ENCODE assay signal across 9 cellular contexts in genomic region chr19:45952691-45953505, GRCh38. TPM values are rescaled to one million over a fixed set of nuclear protein-coding genes. Genes with fewer than 3 reads are reported as not detected.
DNase-seq lines count a peak whose midpoint lies in the region; ATAC-seq and TF ChIP-seq lines count a peak whose summit lies in the region.
"Had no signal": no experiment of that assay in that cellular context is flagged by ENCODE, and none has a peak within 500 bp of the region (broad histone marks: within the 10 kb centered on the region; RNA-seq: fewer than 3 reads in every experiment).

No MANE protein-coding gene starts in this region.

- no peak for TF ChIP-seq CTCF in ascending aorta (IDR thresholded peaks at IDR 0.05)

- no peaks in the 10 kb centered on the region for H3K9me3 Mint-ChIP-seq in activated T-cell treated with anti-CD3 and anti-CD28 coated beads, Interleukin-2, amount 50 U/mL, for 24 hours

- peaks cover 12% of the 10 kb centered on the region for H3K4me1 Mint-ChIP-seq in activated T-cell treated with anti-CD3 and anti-CD28 coated beads, Interleukin-2, amount 50 U/mL, for 24 hours (ENCODE audit: low read depth)

- peaks cover 4% of the 10 kb centered on the region for H3K27me3 ChIP-seq in ascending aorta
- H3K27me3 ChIP-seq: uterus had no signal

- no peaks in the 10 kb centered on the region for H3K36me3 Mint-ChIP-seq in activated T-cell treated with anti-CD3 and anti-CD28 coated beads, Interleukin-2, amount 50 U/mL, for 24 hours (ENCODE audit: low read depth)

- H3K27ac Mint-ChIP-seq in activated T-cell treated with anti-CD3 and anti-CD28 coated beads, Interleukin-2, amount 50 U/mL, for 24 hours = peak overlapping the region; percentile 24

- no peak overlapping the region for H3K4me3 ChIP-seq in ascending aorta
- H3K4me3 ChIP-seq: uterus had no signal

- no peak for ATAC-seq in GM18873 (IDR thresholded peaks at IDR 0.05; ENCODE audit: low FRiP score, unreplicated experiment)
- ATAC-seq in GM18520 (IDR thresholded peaks at IDR 0.05; ENCODE audit: unreplicated experiment) = no peak

- peaks cover 51% of the 10 kb centered on the region for H3K27me3 Mint-ChIP-seq in activated T-cell treated with anti-CD3 and anti-CD28 coated beads, Interleukin-2, amount 50 U/mL, for 24 hours

- peak overlapping the region; percentile 71 for H3K4me3 Mint-ChIP-seq in activated T-cell treated with anti-CD3 and anti-CD28 coated beads, Interleukin-2, amount 50 U/mL, for 24 hours

- H3K36me3 ChIP-seq in ES-I3 (ENCODE audit: insufficient read depth, low read length) (no peaks in the 10 kb centered on the region), ascending aorta (no peaks in the 10 kb centered on the region)
- H3K36me3 ChIP-seq: uterus had no signal

- H3K9me3 ChIP-seq in ES-I3 (ENCODE audit: control insufficient read depth, insufficient read depth, low read length) (no peaks in the 10 kb centered on the region), ascending aorta (no peaks in the 10 kb centered on the region)
- H3K9me3 ChIP-seq: uterus had no signal

- H3K27ac ChIP-seq in ascending aorta = no peak overlapping the region
- H3K27ac ChIP-seq: uterus had no signal

- intact Hi-C loops in ascending aorta (cut with DNase I) = no loop called here

- DNase-seq in NCI-H1930 (lab: John Stamatoyannopoulos, UW) (peak; percentile 87 to 93), germinal center (ENCODE audit: low spot score) (peak; percentile 57), renal cortical epithelial cell (ENCODE audit: low read depth) (peak; percentile 22), ascending aorta (ENCODE audit: low spot score in 2 of 2) (no peak)
- peak; percentile 65 for DNase-seq in activated T-cell treated with anti-CD3 and anti-CD28 coated beads, Interleukin-2, amount 50 U/mL, for 24 hours

- H3K4me1 ChIP-seq in ES-I3 (ENCODE audit: insufficient read depth, low read length) = peaks cover 20% of the 10 kb centered on the region; the same call in 1 of the 2 replicates
- peaks cover 0 to 3% of the 10 kb centered on the region in 2 donors for H3K4me1 ChIP-seq in ascending aorta
- H3K4me1 ChIP-seq: uterus had no signal

- peak overlapping the region; percentile 55; the same call in 1 of the 2 replicates for H3K9ac ChIP-seq in ES-I3 (ENCODE audit: low read depth, low read length)

RNA-seq across cellular contexts. Expression of gene NOVA2, which starts 20.8 kb away (rescaled TPM):
- total RNA-seq in renal cortical epithelial cell = under 0.01 TPM in 1 of 2 replicates, not detected in the other
- 11.3 TPM for total RNA-seq in ascending aorta

RNA-seq across cellular contexts. Expression of gene NANOS2, which starts 38.3 kb away (rescaled TPM):
- total RNA-seq in renal cortical epithelial cell (not detected in 2 replicates), ascending aorta (not detected)
- total RNA-seq: uterus had no signal

RNA-seq across cellular contexts. Expression of gene CCDC61, which starts 42.4 kb away (rescaled TPM):
- total RNA-seq in renal cortical epithelial cell (6.1 and 7.5 TPM in 2 replicates), ascending aorta (13.7 TPM)

RNA-seq across cellular contexts. Expression of gene MYPOP, which starts 50.5 kb away (rescaled TPM):
- total RNA-seq in renal cortical epithelial cell (0.69 and 2.5 TPM in 2 replicates), ascending aorta (1.6 TPM)

Comparison
In these comparisons a context has a peak if more than half of its experiments do, and no peak if none do; other contexts are left out.
1. DNase-seq: peak in NCI-H1930 (2 of 2), activated T-cell treated with anti-CD3 and anti-CD28 coated beads, Interleukin-2, amount 50 U/mL, for 24 hours (single experiment), germinal center (single experiment) and renal cortical epithelial cell (single experiment); none in ascending aorta (0 of 2).
2. RNA of gene NOVA2, which starts 20.8 kb away (total RNA-seq): 11.3 TPM in ascending aorta (single experiment); under 0.01 TPM in renal cortical epithelial cell; every median in the first group is over 10 times any median in the second.